2 cellular contexts compared by ENCODE assay signal in genomic region chr7:91915401-91916067, GRCh38.
TF ChIP-seq lines count a peak whose summit lies in the region.

No MANE protein-coding gene starts in this region.

TF ChIP-seq in IMR-90, 13 proteins besides CTCF, POLR2A, EP300 and RAD21:
- TF ChIP-seq ELK1 (IDR thresholded peaks at IDR 0.05; ENCODE audit: borderline replicate concordance, low read depth, low read length), result no peak
- no peak for TF ChIP-seq FOS (IDR thresholded peaks at IDR 0.05; ENCODE audit: low read depth, low read length)
- no peak for TF ChIP-seq MAFK (IDR thresholded peaks at IDR 0.05; ENCODE audit: low read depth, low read length)
- no peak for TF ChIP-seq CEBPB (IDR thresholded peaks at IDR 0.05; ENCODE audit: low read depth, low read length)
- TF ChIP-seq SMC3 (IDR thresholded peaks at IDR 0.05; ENCODE audit: low read depth, low read length), result no peak
- TF ChIP-seq CHD1 (IDR thresholded peaks at IDR 0.05; ENCODE audit: low read depth, low read length), result no peak
- TF ChIP-seq BHLHE40 (IDR thresholded peaks at IDR 0.05; ENCODE audit: low read depth, low read length), result no peak
- TF ChIP-seq RFX5 (IDR thresholded peaks at IDR 0.05; ENCODE audit: low read depth, low read length), result no peak
- TF ChIP-seq MXI1 (IDR thresholded peaks at IDR 0.05; ENCODE audit: borderline replicate concordance, low read depth, low read length), result no peak
- TF ChIP-seq NFE2L2 (IDR thresholded peaks at IDR 0.05; ENCODE audit: low read depth, low read length), result no peak
- TF ChIP-seq USF2 (IDR thresholded peaks at IDR 0.05; ENCODE audit: low read depth, low read length), result no peak
- TF ChIP-seq RCOR1 (IDR thresholded peaks at IDR 0.05; ENCODE audit: insufficient replicate concordance, low read length), result no peak
- no peak for TF ChIP-seq MAZ (IDR thresholded peaks at IDR 0.05; ENCODE audit: borderline replicate concordance, low read depth, low read length)

TF ChIP-seq in WTC11, 78 proteins besides CTCF, POLR2A, EP300 and RAD21 (continued from another document):
- no peak for TF ChIP-seq ZNF281 (CRISPR knock-in tag; IDR thresholded peaks at IDR 0.05)
- no peak for TF ChIP-seq TCF7 (CRISPR knock-in tag; IDR thresholded peaks at IDR 0.05; ENCODE audit: low read depth)
- TF ChIP-seq ZNF671 (CRISPR knock-in tag; IDR thresholded peaks at IDR 0.05), result no peak
- TF ChIP-seq MAX (CRISPR knock-in tag; IDR thresholded peaks at IDR 0.05), result no peak
- no peak for TF ChIP-seq ZBTB43 (CRISPR knock-in tag; IDR thresholded peaks at IDR 0.05)
- TF ChIP-seq TEAD1 (CRISPR knock-in tag; IDR thresholded peaks at IDR 0.05), result no peak
- TF ChIP-seq E2F5 (CRISPR knock-in tag; IDR thresholded peaks at IDR 0.05), result no peak
- no peak for TF ChIP-seq JAZF1 (CRISPR knock-in tag; IDR thresholded peaks at IDR 0.05)
- no peak for TF ChIP-seq GABPB1 (CRISPR knock-in tag; IDR thresholded peaks at IDR 0.05)
- no peak for TF ChIP-seq PRDM15 (CRISPR knock-in tag; IDR thresholded peaks at IDR 0.05)
- TF ChIP-seq PRRX2 (CRISPR knock-in tag; IDR thresholded peaks at IDR 0.05), result no peak
